8 cellular contexts compared by ENCODE assay signal in genomic region chr2:20097889-20098714, GRCh38.
A peak's percentile ranks its signal among the peaks of the same experiment; 100 is the strongest.
DNase-seq lines count a peak whose midpoint lies in the region; ATAC-seq lines count a peak whose summit lies in the region.

No MANE protein-coding gene starts in this region.

- peak; percentile 92 for ATAC-seq in HG03342 (IDR thresholded peaks at IDR 0.05; ENCODE audit: unreplicated experiment)
- peak; percentile 70 to 73 for ATAC-seq in activated CD4-positive, CD25-positive, alpha-beta regulatory T cell treated with anti-CD3 and anti-CD28 coated beads, Interleukin-2, amount 50 U/mL, for 24 hours

- DNase-seq in Ammon's horn (ENCODE audit: low spot score) = peak; percentile 93
- peak; percentile 76 for DNase-seq in GM19238 (ENCODE audit: insufficient read length, low spot score)
- DNase-seq in NCI-H446 (lab: John Stamatoyannopoulos, UW) = peak; percentile 48 to 78
- DNase-seq in cerebellar cortex (ENCODE audit: low spot score) = peak; percentile 88
- DNase-seq in left kidney (ENCODE audit: low read depth, low spot score) = peak; percentile 94
- peak; percentile 80 for DNase-seq in stimulated activated CD4-positive, alpha-beta T cell treated with anti-CD3 and anti-CD28 coated beads, Interleukin-4, amount 100 ng/mL, for 1 hour

Comparison
In these comparisons a context has a peak if more than half of its experiments do, and no peak if none do; other contexts are left out.
1. Peak in every context shown above with its lines: DNase-seq and ATAC-seq.